Comparison of ENCODE assay signal across 8 cellular contexts in genomic region chr4:53377319-53378170, GRCh38. TPM values are rescaled to one million over a fixed set of nuclear protein-coding genes. Genes with fewer than 3 reads are reported as not detected.
DNase-seq lines count a peak whose midpoint lies in the region; ATAC-seq and TF ChIP-seq lines count a peak whose summit lies in the region.

TSS of gene FIP1L1 (plus strand) at chr4:53377641. CDS start at chr4:53377839, 198 bp downstream.

- H3K27me3 ChIP-seq in HUES64 (ENCODE audit: insufficient read depth, low read length) (peaks cover 21% of the 10 kb centered on the region), OCI-LY1 (ENCODE audit: insufficient read depth, low read length) (no peaks in the 10 kb centered on the region)

- H3K36me3 ChIP-seq in HUES64 (ENCODE audit: insufficient read depth, low read length) (peaks cover 29% of the 10 kb centered on the region), OCI-LY1 (ENCODE audit: insufficient read depth, low read length) (peaks cover 24% of the 10 kb centered on the region)

- no peaks in the 10 kb centered on the region; the same call in 1 of the 2 replicates for H4K20me1 ChIP-seq in OCI-LY1 (ENCODE audit: insufficient read depth, low read length)

- WGBS in HUES64 = under 1% methylated on average over 85 of the region's 85 CpGs

- peak within 1 kb of the TSS; percentile 90 for H3K4me3 ChIP-seq in HUES64 (ENCODE audit: low read length)
- H3K4me3 ChIP-seq in OCI-LY1 (ENCODE audit: low read depth, low read length, poor library complexity, severe bottlenecking) = peak within 1 kb of the TSS; percentile 96

- H3K4me1 ChIP-seq in HUES64 (ENCODE audit: insufficient read depth, low read length) = peaks cover 13% of the 10 kb centered on the region
- H3K4me1 ChIP-seq in OCI-LY1 (ENCODE audit: insufficient read depth, low read length, severe bottlenecking) = peaks cover 28% of the 10 kb centered on the region

- peak within 1 kb of the TSS; percentile 90 for H3K4me2 ChIP-seq in OCI-LY1 (ENCODE audit: low read length)

- peak; percentile 87 for ATAC-seq in GM21447 (IDR thresholded peaks at IDR 0.05; ENCODE audit: unreplicated experiment)

- H3K27ac ChIP-seq in HUES64 (ENCODE audit: low read depth, low read length) = peak within 1 kb of the TSS; percentile 86
- H3K27ac ChIP-seq in OCI-LY1 (ENCODE audit: low read depth, low read length, poor library complexity, severe bottlenecking) = peak within 1 kb of the TSS; percentile 60

- H3F3A ChIP-seq in OCI-LY1 (ENCODE audit: insufficient read depth, low read length) = no peaks in the 10 kb centered on the region

- TF ChIP-seq CTCF in OCI-LY1 (IDR thresholded peaks at IDR 0.05; ENCODE audit: low read length) = no peak

- H3K9me3 ChIP-seq in HUES64 (ENCODE audit: insufficient read depth, low read depth, low read length) (no peaks in the 10 kb centered on the region), OCI-LY1 (ENCODE audit: low read length) (no peaks in the 10 kb centered on the region)

- H3K79me2 ChIP-seq in OCI-LY1 (ENCODE audit: insufficient read depth, low read length) = peaks cover 48% of the 10 kb centered on the region

- H2AFZ ChIP-seq in OCI-LY1 (ENCODE audit: low read length) = peak within 1 kb of the TSS; percentile 82

- DNase-seq in D341Med (ENCODE audit: low spot score) (peak; percentile 99), activated T-cell treated with anti-CD3 and anti-CD28 coated beads for 24 hours (ENCODE audit: low read depth) (peak; percentile 95), epidermal melanocyte (ENCODE audit: insufficient read length, low spot score) (peak; percentile 78), middle frontal gyrus (ENCODE audit: extremely low spot score, low spot score) (peak; percentile 79)
- peak; percentile 92 to 93 for DNase-seq in stimulated activated CD8-positive, alpha-beta memory T cell treated with anti-CD3 and anti-CD28 coated beads, Interleukin-2, amount 100 ng/mL, for 48 hours (ENCODE audit: low read depth in 2 of 2)

- H3K9ac ChIP-seq in HUES64 (ENCODE audit: low read depth, low read length) (peak within 1 kb of the TSS; percentile 94), OCI-LY1 (ENCODE audit: low read length) (peak within 1 kb of the TSS; percentile 98)

- H3K9me2 ChIP-seq in OCI-LY1 (ENCODE audit: low read depth, low read length) = no peaks in the 10 kb centered on the region

RNA-seq across cellular contexts. Expression of gene FIP1L1, which starts in this region (rescaled TPM):
- 51.9 TPM for polyA plus RNA-seq in HUES64 (2013, experiment 1 of 2)
- polyA plus RNA-seq in HUES64 (2013, experiment 2 of 2) = 56.6 TPM

Comparison
In these comparisons a context has a peak if more than half of its experiments do, and no peak if none do; other contexts are left out.
1. Peak in every context shown above with its lines: DNase-seq, ATAC-seq, H3K4me3 ChIP-seq and H3K27ac ChIP-seq.